Comparison of ENCODE assay signal across 6 cellular contexts in the genomic region with DNA sequence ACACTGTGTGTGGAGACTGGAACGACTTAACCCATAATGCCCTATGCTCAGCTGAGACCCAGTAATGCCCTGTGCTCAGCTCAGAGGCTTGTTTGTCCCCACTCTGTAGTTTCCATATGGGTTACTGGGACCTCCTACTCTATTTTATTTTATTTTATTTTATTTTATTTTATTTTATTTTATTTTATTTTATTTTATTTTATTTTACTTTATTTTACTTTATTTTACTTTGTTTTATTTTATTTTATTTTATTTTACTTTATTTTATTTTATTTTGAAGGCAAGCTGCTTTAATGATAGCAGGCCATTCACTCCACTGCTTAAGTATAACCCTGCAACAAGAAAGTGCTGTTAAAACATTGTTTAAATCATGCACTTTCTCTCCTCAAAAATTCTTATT.
"Had no signal": no experiment of that assay in that cellular context is flagged by ENCODE, and none has a peak within 500 bp of the region (broad histone marks: within the 10 kb centered on the region; RNA-seq: fewer than 3 reads in every experiment).

No MANE protein-coding gene starts in this region.

- H3K27me3 Mint-ChIP-seq: IgD-negative memory B cell had no signal

- ATAC-seq: GM23338, HepG2 had no signal

- H3K36me3 Mint-ChIP-seq: IgD-negative memory B cell had no signal

- H3K4me3 Mint-ChIP-seq: GM23338, IgD-negative memory B cell had no signal

- H3K4me1 Mint-ChIP-seq: IgD-negative memory B cell had no signal

- H3K27ac Mint-ChIP-seq: GM23338, IgD-negative memory B cell had no signal

- FAIRE-seq: HepG2 had no signal

- DNase-seq: H7, HCEC 1CT, KBM-7 had no signal
